ENCODE assay signal across 1 cellular context in genomic region chr2:27890146-27891062, GRCh38.
TF ChIP-seq lines count a peak whose summit lies in the region.

Gene BABAM2 (plus strand): TSS chr2:27890729. CDS start chr2:27894557, 3,828 bp downstream.
Gene RBKS (minus strand): TSS chr2:27890387. CDS start chr2:27890345, 42 bp downstream.

TF ChIP-seq in K562, 482 proteins besides CTCF, POLR2A, EP300 and RAD21 (continued from another document and continues in another):
- TF ChIP-seq ZNF3 (CRISPR knock-in tag; IDR thresholded peaks at IDR 0.05): no peak
- TF ChIP-seq TAL1 (IDR thresholded peaks at IDR 0.05): no peak
- TF ChIP-seq ZBTB33 (CRISPR knock-in tag; IDR thresholded peaks at IDR 0.05): no peak
- TF ChIP-seq CREB3L1 (IDR thresholded peaks at IDR 0.05; ENCODE audit: borderline replicate concordance, low read depth): 0 out of 2 replicates have a peak, but pooled peaks have one; percentile 35
- TF ChIP-seq ZNF512 (tag; IDR thresholded peaks at IDR 0.05): no peak
- TF ChIP-seq ZZZ3 (IDR thresholded peaks at IDR 0.05): no peak
- no peak for TF ChIP-seq KDM1A (IDR thresholded peaks at IDR 0.05)
- peak; percentile 14 for TF ChIP-seq CHD1 (IDR thresholded peaks at IDR 0.05; ENCODE audit: low read length)
- no peak for TF ChIP-seq HIVEP1 (CRISPR knock-in tag; IDR thresholded peaks at IDR 0.05)
- TF ChIP-seq ZNF24 (IDR thresholded peaks at IDR 0.05): no peak
- 0 out of 4 replicates have a peak, but pooled peaks of 1 of the 2 experiments have one; percentile 24 for TF ChIP-seq MLLT1 (IDR thresholded peaks at IDR 0.05)
- TF ChIP-seq SMARCA5 (IDR thresholded peaks at IDR 0.05): no peak
- no peak for TF ChIP-seq ZNF592 (IDR thresholded peaks at IDR 0.05)
- TF ChIP-seq ZNF696 (CRISPR knock-in tag; conservative IDR thresholded peaks at IDR 0.05): no peak
- TF ChIP-seq HSF4 (CRISPR knock-in tag; IDR thresholded peaks at IDR 0.05; ENCODE audit: borderline replicate concordance): no peak
- peak in 1 of 2 experiments; percentile 70 for TF ChIP-seq E2F6 (IDR thresholded peaks at IDR 0.05; ENCODE audit: borderline replicate concordance in 1 of 2, extremely low read depth in 1 of 2, insufficient read depth in 1 of 2, insufficient read length in 1 of 2, low read depth in 1 of 2, low read length in 1 of 2, poor library complexity in 1 of 2, severe bottlenecking in 1 of 2)
- TF ChIP-seq HDAC6 (IDR thresholded peaks at IDR 0.05; ENCODE audit: low read depth, low read length): 0 out of 2 replicates have a peak, but pooled peaks have one; percentile 71
- no peak for TF ChIP-seq ZNF407 (IDR thresholded peaks at IDR 0.05; ENCODE audit: low read depth)
- peak; percentile 39; the same call in 1 of the 2 replicates for TF ChIP-seq PML (IDR thresholded peaks at IDR 0.05; ENCODE audit: low read length)
- TF ChIP-seq KLF16 (IDR thresholded peaks at IDR 0.05): no peak
- peak; percentile 75 for TF ChIP-seq TOE1 (IDR thresholded peaks at IDR 0.05; ENCODE audit: borderline replicate concordance)
- no peak for TF ChIP-seq TOE1 (CRISPR knock-in tag; IDR thresholded peaks at IDR 0.05; ENCODE audit: borderline replicate concordance, low read depth)
- TF ChIP-seq ZNF583 (CRISPR knock-in tag; IDR thresholded peaks at IDR 0.05): 0 out of 2 replicates have a peak, but pooled peaks have one; percentile 57
- TF ChIP-seq ZNF347 (CRISPR knock-in tag; IDR thresholded peaks at IDR 0.05; ENCODE audit: low read depth): no peak
- no peak for TF ChIP-seq ZBTB34 (CRISPR knock-in tag; IDR thresholded peaks at IDR 0.05)
- TF ChIP-seq ZNF76 (CRISPR knock-in tag; IDR thresholded peaks at IDR 0.05; ENCODE audit: borderline replicate concordance): no peak
- no peak for TF ChIP-seq MED1 (CRISPR knock-in tag; IDR thresholded peaks at IDR 0.05; ENCODE audit: borderline replicate concordance)
- no peak for TF ChIP-seq ZNF77 (CRISPR knock-in tag; IDR thresholded peaks at IDR 0.05)
- TF ChIP-seq ZNF384 (IDR thresholded peaks at IDR 0.05; ENCODE audit: low read depth, low read length): no peak
